ENCODE assay signal across 1 cellular context in genomic region chr9:111276723-111277122, GRCh38.
TF ChIP-seq lines count a peak whose summit lies in the region.

No MANE protein-coding gene starts in this region.

TF ChIP-seq in GM12878, 131 proteins besides CTCF, POLR2A, EP300 and RAD21:
- TF ChIP-seq YBX1 (IDR thresholded peaks at IDR 0.05), result no peak
- TF ChIP-seq PAX8 (IDR thresholded peaks at IDR 0.05), result no peak
- no peak for TF ChIP-seq MTA2 (IDR thresholded peaks at IDR 0.05; ENCODE audit: low read depth)
- no peak for TF ChIP-seq BRCA1 (IDR thresholded peaks at IDR 0.05; ENCODE audit: low read depth, low read length)
- TF ChIP-seq CREB1 (IDR thresholded peaks at IDR 0.05; ENCODE audit: low read depth), result no peak
- peak; percentile 92 for TF ChIP-seq MEF2B (IDR thresholded peaks at IDR 0.05; ENCODE audit: partially characterized antibody, poor library complexity, severe bottlenecking)
- TF ChIP-seq SREBF1 (IDR thresholded peaks at IDR 0.05; ENCODE audit: low read length), result no peak
- no peak for TF ChIP-seq ATF2 (IDR thresholded peaks at IDR 0.05; ENCODE audit: low read length)
- TF ChIP-seq CEBPB (IDR thresholded peaks at IDR 0.05; ENCODE audit: borderline replicate concordance in 1 of 2, low read depth in 2 of 2, low read length in 2 of 2), result no peak
TF ChIP-seq in GM12878: peak in this region for 1.
